ENCODE assay signal across 13 cellular contexts in genomic region chr3:12545473-12545791, GRCh38. TPM values are rescaled to one million over a fixed set of nuclear protein-coding genes. Genes with fewer than 3 reads are reported as not detected.
A peak's percentile ranks its signal among the peaks of the same experiment; 100 is the strongest.
DNase-seq lines count a peak whose midpoint lies in the region; ATAC-seq and TF ChIP-seq lines count a peak whose summit lies in the region.
"Had no signal": no experiment of that assay in that cellular context is flagged by ENCODE, and none has a peak within 500 bp of the region (broad histone marks: within the 10 kb centered on the region; RNA-seq: fewer than 3 reads in every experiment).

TSS of gene MKRN2OS (minus strand) at chr3:12545499. CDS start at chr3:12545464, 35 bp downstream.

- no peaks in the 10 kb centered on the region for H3K36me3 Mint-ChIP-seq in GM23338 (ENCODE audit: low read depth)
- H3K36me3 Mint-ChIP-seq in stimulated activated memory B cell treated with anti-CD40 and anti-IgM and Interleukin-4, amounts not matched to agents 10 μg/mL and 1 μg/mL and 100 μg/mL, for 72 hours, result peaks cover 5% of the 10 kb centered on the region
- H3K36me3 Mint-ChIP-seq: activated naive CD8-positive, alpha-beta T cell treated with anti-CD3 and anti-CD28 coated beads, Interleukin-2, amount 10 ng/mL, durations not matched to agents 7 days and 5 days; stimulated activated effector memory CD8-positive, alpha-beta T cell treated with anti-CD3 and anti-CD28 coated beads, Interleukin-12 subunit alpha, Interleukin-12 subunit beta, amount 100 ng/mL, for 72 hours had no signal

- 0 out of 2 replicates have a peak, but pooled peaks cover 3% of the 10 kb centered on the region for H3K4me1 ChIP-seq in GM23338 (ENCODE audit: insufficient read depth)
- H3K4me1 ChIP-seq: spleen had no signal

- H3K36me3 ChIP-seq in GM23338 (ENCODE audit: insufficient read depth), result no peaks in the 10 kb centered on the region

- TF ChIP-seq POLR2A in erythroblast (IDR thresholded peaks at IDR 0.05; ENCODE audit: low read length), result no peak

- H3K27ac Mint-ChIP-seq in GM23338, result peak within 1 kb of the TSS; percentile 43; the same call in 1 of the 2 replicates
- no peak within 1 kb of the TSS for H3K27ac Mint-ChIP-seq in stimulated activated memory B cell treated with anti-CD40 and anti-IgM and Interleukin-4, amounts not matched to agents 10 μg/mL and 1 μg/mL and 100 μg/mL, for 72 hours
- H3K27ac Mint-ChIP-seq: activated CD4-positive, alpha-beta T cell treated with anti-CD3 and anti-CD28 coated beads, Interleukin-2, amount 10 ng/mL, durations not matched to agents 7 days and 5 days; activated naive CD8-positive, alpha-beta T cell treated with anti-CD3 and anti-CD28 coated beads, Interleukin-2, amount 10 ng/mL, durations not matched to agents 7 days and 5 days; CD14-positive monocyte; stimulated activated effector memory CD8-positive, alpha-beta T cell treated with anti-CD3 and anti-CD28 coated beads, Interleukin-12 subunit alpha, Interleukin-12 subunit beta, amount 100 ng/mL, for 72 hours had no signal

- peak within 1 kb of the TSS; percentile 40 for H3K4me2 ChIP-seq in GM23338

- H3K79me2 ChIP-seq in GM23338 (replicated peaks; ENCODE audit: insufficient read depth), result no peaks in the 10 kb centered on the region

- peaks cover 4% of the 10 kb centered on the region for H3K27me3 Mint-ChIP-seq in GM23338 (ENCODE audit: insufficient read depth, low read depth, poor library complexity)
- peaks cover 8% of the 10 kb centered on the region for H3K27me3 Mint-ChIP-seq in stimulated activated memory B cell treated with anti-CD40 and anti-IgM and Interleukin-4, amounts not matched to agents 10 μg/mL and 1 μg/mL and 100 μg/mL, for 72 hours

- TF ChIP-seq CTCF in GM23338 (conservative IDR thresholded peaks at IDR 0.05; ENCODE audit: low read depth in 2 of 2), result no peak
- no peak for TF ChIP-seq CTCF in epithelial cell of proximal tubule (conservative IDR thresholded peaks at IDR 0.05; ENCODE audit: low read depth, low read length)
- TF ChIP-seq CTCF in omental fat pad (IDR thresholded peaks at IDR 0.05), result no peak

- no peaks in the 10 kb centered on the region for H3K9me3 Mint-ChIP-seq in GM23338
- no peaks in the 10 kb centered on the region for H3K9me3 Mint-ChIP-seq in stimulated activated memory B cell treated with anti-CD40 and anti-IgM and Interleukin-4, amounts not matched to agents 10 μg/mL and 1 μg/mL and 100 μg/mL, for 72 hours
- H3K9me3 Mint-ChIP-seq: activated CD4-positive, alpha-beta T cell treated with anti-CD3 and anti-CD28 coated beads, Interleukin-2, amount 10 ng/mL, durations not matched to agents 7 days and 5 days; activated naive CD8-positive, alpha-beta T cell treated with anti-CD3 and anti-CD28 coated beads, Interleukin-2, amount 10 ng/mL, durations not matched to agents 7 days and 5 days; CD14-positive monocyte; stimulated activated effector memory CD8-positive, alpha-beta T cell treated with anti-CD3 and anti-CD28 coated beads, Interleukin-12 subunit alpha, Interleukin-12 subunit beta, amount 100 ng/mL, for 72 hours had no signal

- H3K27me3 ChIP-seq in GM23338 (ENCODE audit: insufficient read depth), result no peaks in the 10 kb centered on the region

- no peak within 1 kb of the TSS for H2AFZ ChIP-seq in GM23338

- no peaks in the 10 kb centered on the region for H4K20me1 ChIP-seq in GM23338 (replicated peaks; ENCODE audit: insufficient read depth)

- H3K4me3 Mint-ChIP-seq in GM23338, result peak within 1 kb of the TSS; percentile 54; the same call in 2 of the 3 replicates
- H3K4me3 Mint-ChIP-seq in stimulated activated memory B cell treated with anti-CD40 and anti-IgM and Interleukin-4, amounts not matched to agents 10 μg/mL and 1 μg/mL and 100 μg/mL, for 72 hours, result no peak within 1 kb of the TSS
- H3K4me3 Mint-ChIP-seq: activated CD4-positive, alpha-beta T cell treated with anti-CD3 and anti-CD28 coated beads, Interleukin-2, amount 10 ng/mL, durations not matched to agents 7 days and 5 days; activated naive CD8-positive, alpha-beta T cell treated with anti-CD3 and anti-CD28 coated beads, Interleukin-2, amount 10 ng/mL, durations not matched to agents 7 days and 5 days; CD14-positive monocyte; stimulated activated effector memory CD8-positive, alpha-beta T cell treated with anti-CD3 and anti-CD28 coated beads, Interleukin-12 subunit alpha, Interleukin-12 subunit beta, amount 100 ng/mL, for 72 hours had no signal

- no peaks in the 10 kb centered on the region for H3K9me2 ChIP-seq in GM23338 (ENCODE audit: insufficient read depth)

- H3K4me3 ChIP-seq in GM23338 (peak within 1 kb of the TSS; percentile 17), epithelial cell of proximal tubule (ENCODE audit: low read depth, low read length) (peak within 1 kb of the TSS; percentile 43)
- H3K4me3 ChIP-seq: spleen had no signal

- peaks cover 21% of the 10 kb centered on the region for H3K4me1 Mint-ChIP-seq in GM23338
- H3K4me1 Mint-ChIP-seq in stimulated activated memory B cell treated with anti-CD40 and anti-IgM and Interleukin-4, amounts not matched to agents 10 μg/mL and 1 μg/mL and 100 μg/mL, for 72 hours, result no peaks in the 10 kb centered on the region
- H3K4me1 Mint-ChIP-seq: stimulated activated effector memory CD8-positive, alpha-beta T cell treated with anti-CD3 and anti-CD28 coated beads, Interleukin-12 subunit alpha, Interleukin-12 subunit beta, amount 100 ng/mL, for 72 hours had no signal

- DNase-seq in GM23338 (ENCODE audit: low spot score) (peak; percentile 92), NCI-H510A treated with DMSO at 0.1 percent for 48 hours (lab: John Stamatoyannopoulos, UW) (peak; percentile 35), epithelial cell of proximal tubule (ENCODE audit: low read depth) (no peak), mucosa of gallbladder (ENCODE audit: low spot score) (peak; percentile 77), omental fat pad (ENCODE audit: low spot score) (no peak), erythroblast (lab: John Stamatoyannopoulos, UW) (no peak)
- DNase-seq: activated CD4-positive, alpha-beta T cell treated with anti-CD3 and anti-CD28 coated beads, Interleukin-2, amount 10 ng/mL, durations not matched to agents 7 days and 5 days; activated naive CD8-positive, alpha-beta T cell treated with anti-CD3 and anti-CD28 coated beads, Interleukin-2, amount 10 ng/mL, durations not matched to agents 7 days and 5 days; spleen had no signal

- H3K27ac ChIP-seq in GM23338 (ENCODE audit: low read depth), result no peak within 1 kb of the TSS
- H3K27ac ChIP-seq: spleen had no signal

- ATAC-seq in GM23338 (peak; percentile 84), omental fat pad (ENCODE audit: low FRiP score) (no peak), HG03457 (IDR thresholded peaks at IDR 0.05; ENCODE audit: unreplicated experiment) (no peak)
- no peak for ATAC-seq in stimulated activated memory B cell treated with anti-CD40 and anti-IgM and Interleukin-4, amounts not matched to agents 10 μg/mL and 1 μg/mL and 100 μg/mL, for 72 hours
- ATAC-seq: stimulated activated effector memory CD8-positive, alpha-beta T cell treated with anti-CD3 and anti-CD28 coated beads, Interleukin-12 subunit alpha, Interleukin-12 subunit beta, amount 100 ng/mL, for 72 hours had no signal

- no peaks in the 10 kb centered on the region for H3F3A ChIP-seq in GM23338 (replicated peaks; ENCODE audit: low read depth)

TF ChIP-seq in GM23338, 12 proteins besides CTCF, POLR2A, EP300 and RAD21:
- TF ChIP-seq CREB1 (CRISPR knock-in tag; IDR thresholded peaks at IDR 0.05; ENCODE audit: low read depth) (peak; percentile 74), EZH2 (IDR thresholded peaks at IDR 0.05; ENCODE audit: low read depth, unreplicated experiment) (no peak), POLR2AphosphoS5 (IDR thresholded peaks at IDR 0.05; ENCODE audit: low read depth) (no peak), ZNF114 (CRISPR knock-in tag; IDR thresholded peaks at IDR 0.05) (no peak)

RNA-seq across cellular contexts. Expression of gene MKRN2OS, which starts in this region (rescaled TPM):
- not detected in 2 replicates for total RNA-seq in GM23338 (2014; rRNA removed; shearing (Covaris generic))
- 0.55 and 0.59 TPM in 2 replicates for polyA plus RNA-seq in GM23338 (2016; fragmentation: Nextera tagmentation; extraction: Ambion mirVana)
- 0.23 and 0.65 TPM in 2 replicates for total RNA-seq in epithelial cell of proximal tubule
- 8.2 TPM for total RNA-seq in mucosa of gallbladder
- total RNA-seq in omental fat pad, result not detected
- total RNA-seq: activated CD4-positive, alpha-beta T cell treated with anti-CD3 and anti-CD28 coated beads, Interleukin-2, amount 10 ng/mL, durations not matched to agents 7 days and 5 days; activated naive CD8-positive, alpha-beta T cell treated with anti-CD3 and anti-CD28 coated beads, Interleukin-2, amount 10 ng/mL, durations not matched to agents 7 days and 5 days; spleen had no signal
- polyA plus RNA-seq: CD14-positive monocyte, spleen had no signal

Comparison
In these comparisons a context has a peak if more than half of its experiments do, and no peak if none do; other contexts are left out.
1. Peak in DNase-seq, ATAC-seq, H3K4me3 ChIP-seq and H3K4me2 ChIP-seq in GM23338; RNA of the gene not detected or under 1 TPM.
2. DNase-seq: peak in NCI-H510A treated with DMSO at 0.1 percent for 48 hours (single experiment) and mucosa of gallbladder (single experiment); none in epithelial cell of proximal tubule (single experiment), omental fat pad (single experiment) and erythroblast (0 of 2).